ENCODE assay signal across 8 cellular contexts in genomic region chr4:128427832-128428366, GRCh38.
DNase-seq lines count a peak whose midpoint lies in the region; ATAC-seq lines count a peak whose summit lies in the region.

No MANE protein-coding gene starts in this region.

- no peaks in the 10 kb centered on the region for H3K27me3 ChIP-seq in trophoblast cell (ENCODE audit: insufficient read depth, low read length)

- H3K79me2 ChIP-seq in trophoblast cell (ENCODE audit: control insufficient read depth, insufficient read depth, low read length, poor library complexity) = no peaks in the 10 kb centered on the region

- H3K79me1 ChIP-seq in trophoblast cell (ENCODE audit: low read length) = no peaks in the 10 kb centered on the region

- H3K9ac ChIP-seq in trophoblast cell (ENCODE audit: low read length) = no peak overlapping the region

- H4K8ac ChIP-seq in trophoblast cell (ENCODE audit: low read depth, low read length) = no peak overlapping the region

- no peak overlapping the region for H3K27ac ChIP-seq in trophoblast cell (ENCODE audit: low read depth, low read length)

- H3K4me3 ChIP-seq in trophoblast cell (ENCODE audit: low read depth, low read length) = no peak overlapping the region

- DNase-seq in SHP77 (lab: John Stamatoyannopoulos, UW) (peak; percentile 33 to 63), SHP77 treated with DMSO at 0.1 percent for 48 hours (lab: John Stamatoyannopoulos, UW) (no peak), NCI-H69 (lab: John Stamatoyannopoulos, UW) (peak; percentile 72), dermis microvascular lymphatic vessel endothelial cell (ENCODE audit: low read depth in 2 of 2) (peak; percentile 61 to 81), trophoblast cell (peak; percentile 95 to 96), GOT3 (lab: John Stamatoyannopoulos, UW) (no peak)

- no peak overlapping the region for H2AK5ac ChIP-seq in trophoblast cell (ENCODE audit: low read length)

- H3K36me3 ChIP-seq in trophoblast cell (ENCODE audit: control insufficient read depth in 1 of 2, insufficient read depth in 2 of 2, low read length in 2 of 2) = no peaks in the 10 kb centered on the region

- H3K4me1 ChIP-seq in trophoblast cell (ENCODE audit: control insufficient read depth in 1 of 2, insufficient read depth in 2 of 2, low read length in 2 of 2) = no peaks in the 10 kb centered on the region

- no peak overlapping the region for H3K14ac ChIP-seq in trophoblast cell (ENCODE audit: low read length)

- no peak for ATAC-seq in GM21737 (IDR thresholded peaks at IDR 0.05; ENCODE audit: unreplicated experiment)
- ATAC-seq in GM18873 (IDR thresholded peaks at IDR 0.05; ENCODE audit: low FRiP score, unreplicated experiment) = no peak

- no peak overlapping the region for H2BK5ac ChIP-seq in trophoblast cell (ENCODE audit: low read depth, low read length, poor library complexity)

- H2BK12ac ChIP-seq in trophoblast cell (ENCODE audit: low read length) = no peak overlapping the region

- no peak overlapping the region for H4K91ac ChIP-seq in trophoblast cell (ENCODE audit: low read depth, low read length)

- H2BK120ac ChIP-seq in trophoblast cell (ENCODE audit: insufficient read depth, low read length, poor library complexity) = no peak overlapping the region

- no CpG with 5 or more reads among the region's 5 CpGs for WGBS in trophoblast cell (ENCODE audit: extremely low coverage, insufficient coverage, insufficient read length)

- no peak overlapping the region for H2AFZ ChIP-seq in trophoblast cell (ENCODE audit: insufficient read depth, low read length, poor library complexity)

- H3K4ac ChIP-seq in trophoblast cell (ENCODE audit: low read depth, low read length) = no peak overlapping the region

- H4K12ac ChIP-seq in trophoblast cell (ENCODE audit: low read depth, low read length) = no peak overlapping the region

- no peak overlapping the region for H3K4me2 ChIP-seq in trophoblast cell (ENCODE audit: low read length)

- no peak overlapping the region for H3K23ac ChIP-seq in trophoblast cell (ENCODE audit: low read length)

- no peak overlapping the region for H3K18ac ChIP-seq in trophoblast cell (ENCODE audit: low read length)

- H3K9me3 ChIP-seq in trophoblast cell (ENCODE audit: insufficient read depth, low read depth, low read length) = no peaks in the 10 kb centered on the region

Comparison
In these comparisons a context has a peak if more than half of its experiments do, and no peak if none do; other contexts are left out.
1. DNase-seq: peak in SHP77 (2 of 2), NCI-H69 (single experiment), dermis microvascular lymphatic vessel endothelial cell (2 of 2) and trophoblast cell (2 of 2); none in SHP77 treated with DMSO at 0.1 percent for 48 hours (single experiment) and GOT3 (single experiment).